Comparison of ENCODE assay signal across 1 cellular context in the genomic region with DNA sequence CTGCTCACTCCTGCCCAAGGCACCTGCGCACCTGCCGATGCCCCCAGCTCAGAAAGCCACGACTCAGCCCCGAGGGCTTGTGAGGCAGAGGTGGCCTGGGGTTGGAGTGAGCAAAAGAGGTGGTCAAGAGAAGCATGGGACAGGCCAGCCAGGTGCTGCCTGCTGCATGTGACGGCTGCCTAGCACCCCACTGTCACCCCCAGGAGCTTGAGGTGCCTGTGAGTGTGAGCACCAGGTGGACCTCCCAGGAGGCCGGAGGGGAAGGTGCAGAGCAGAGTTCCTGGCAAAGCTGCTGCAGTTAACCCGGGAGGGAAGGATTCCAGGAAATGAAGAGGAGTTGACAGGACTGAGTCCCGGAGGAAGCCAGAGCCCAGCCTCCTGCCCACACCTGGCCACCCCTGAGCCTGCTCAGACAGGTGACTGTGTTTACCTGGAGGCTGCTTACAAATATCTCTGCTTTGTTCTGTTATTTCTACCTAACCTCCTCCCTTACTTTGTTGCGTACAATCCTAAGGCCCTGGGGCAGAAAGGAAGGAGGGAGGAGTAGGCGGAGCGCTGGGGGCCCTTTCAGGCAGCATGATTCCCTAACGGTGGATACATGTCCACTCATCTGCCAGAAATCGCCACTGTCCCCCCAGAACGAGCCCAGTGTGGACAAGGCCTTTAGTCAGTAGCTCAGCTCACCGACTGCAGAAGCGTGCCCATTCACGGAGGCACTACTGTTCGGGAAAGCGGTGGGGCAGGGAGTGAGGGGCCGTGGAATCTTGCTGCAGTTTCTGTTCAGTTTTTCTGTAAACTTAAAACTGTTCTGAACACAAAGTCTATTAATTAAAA.
A peak's percentile ranks its signal among the peaks of the same experiment; 100 is the strongest.
TF ChIP-seq lines count a peak whose summit lies in the region.

No MANE protein-coding gene starts in this region.

TF ChIP-seq in HepG2, 621 proteins besides CTCF, POLR2A, EP300 and RAD21 (continued from another document):
- 0 out of 2 replicates have a peak, but pooled peaks have one; percentile 1 for TF ChIP-seq ZNF687 (CRISPR knock-in tag; IDR thresholded peaks at IDR 0.05)
TF ChIP-seq in HepG2: peak in this region for 1.
